Comparison of ENCODE assay signal across 8 cellular contexts in the genomic region with DNA sequence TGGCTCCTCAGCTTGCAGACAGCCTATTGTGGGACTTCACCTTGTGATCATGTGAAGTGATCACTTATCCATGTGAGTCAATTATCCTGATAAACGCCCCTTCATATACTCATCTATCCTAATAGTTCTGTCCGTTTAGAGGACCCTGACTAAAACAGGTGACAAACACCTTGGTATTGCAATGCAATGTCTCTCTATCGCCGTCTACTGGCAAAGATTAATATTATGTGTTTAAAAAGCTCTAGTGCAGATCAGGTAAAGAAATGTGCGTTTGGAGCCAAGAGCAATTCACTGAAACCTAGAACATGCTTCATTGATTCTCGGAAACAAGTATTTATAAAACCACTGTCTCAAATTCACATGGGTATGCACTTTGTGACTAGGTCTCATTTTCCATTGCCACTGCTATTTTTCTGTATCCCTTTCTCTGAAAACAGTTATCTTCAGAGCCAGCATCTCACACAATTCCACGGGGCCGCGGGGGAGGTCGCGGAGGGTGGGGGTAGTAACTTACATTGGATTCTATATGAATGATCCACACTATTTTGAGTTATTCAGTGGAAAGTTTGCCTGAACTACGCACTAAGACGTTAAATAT.
DNase-seq lines count a peak whose midpoint lies in the region; ATAC-seq and TF ChIP-seq lines count a peak whose summit lies in the region.

No MANE protein-coding gene starts in this region.

- H3K27ac ChIP-seq in 22Rv1, result no peak overlapping the region

- H3K4me3 ChIP-seq in fibroblast of mammary gland (ENCODE audit: control insufficient read depth, low read depth, low read length), result no peak overlapping the region

- TF ChIP-seq CTCF in 22Rv1 (IDR thresholded peaks at IDR 0.05) (peak; percentile 95), fibroblast of mammary gland (conservative IDR thresholded peaks at IDR 0.05; ENCODE audit: control insufficient read depth, insufficient read depth, low read depth, low read length) (peak; percentile 31)

- DNase-seq in ELF-1 (ENCODE audit: low read depth, low spot score) (peak; percentile 14), NCI-H460 (ENCODE audit: extremely low read depth, low read depth) (peak; percentile 8), fibroblast of mammary gland (ENCODE audit: low read depth) (no peak)

- no peak for ATAC-seq in GM19397 (IDR thresholded peaks at IDR 0.05; ENCODE audit: unreplicated experiment)
- ATAC-seq in HG03135 (IDR thresholded peaks at IDR 0.05; ENCODE audit: unreplicated experiment), result no peak
- ATAC-seq in HG03045 (IDR thresholded peaks at IDR 0.05; ENCODE audit: unreplicated experiment), result no peak
- no peak for ATAC-seq in HG03025 (IDR thresholded peaks at IDR 0.05; ENCODE audit: low FRiP score, unreplicated experiment)
